ENCODE assay signal across 1 cellular context in genomic region chr16:30494028-30494427, GRCh38.
TF ChIP-seq lines count a peak whose summit lies in the region.

No MANE protein-coding gene starts in this region.

TF ChIP-seq in GM12891, 5 proteins besides CTCF, POLR2A, EP300 and RAD21:
- TF ChIP-seq PAX5 (IDR thresholded peaks at IDR 0.05; ENCODE audit: insufficient read depth, low read length, severe bottlenecking), result no peak
- no peak for TF ChIP-seq POLR2AphosphoS5 (IDR thresholded peaks at IDR 0.05; ENCODE audit: low read depth, low read length)
- no peak for TF ChIP-seq TAF1 (IDR thresholded peaks at IDR 0.05; ENCODE audit: low read depth, low read length)
TF ChIP-seq in GM12891: peak in this region for 0.
